ENCODE assay signal across 30 cellular contexts in the genomic region with DNA sequence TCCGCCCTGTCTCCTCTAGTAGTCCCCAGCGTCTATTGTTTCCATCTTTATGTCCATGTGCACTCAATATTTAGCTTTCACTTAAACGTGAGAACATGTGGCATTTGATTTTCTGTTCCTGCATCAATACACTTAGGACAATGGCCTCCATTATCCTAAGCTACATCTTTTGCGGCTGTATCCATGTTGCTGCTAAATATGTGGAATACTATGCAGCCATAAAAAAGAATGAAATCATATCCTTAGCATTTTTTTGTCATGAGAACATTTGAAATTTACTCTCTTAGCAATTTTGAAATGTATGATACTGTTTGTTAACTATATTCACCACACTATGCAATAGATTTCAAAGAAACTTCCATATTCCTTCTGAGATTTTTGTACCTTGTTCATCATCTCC. TPM values are rescaled to one million over a fixed set of nuclear protein-coding genes. Genes with fewer than 3 reads are reported as not detected.
"Had no signal": no experiment of that assay in that cellular context is flagged by ENCODE, and none has a peak within 500 bp of the region (broad histone marks: within the 10 kb centered on the region; RNA-seq: fewer than 3 reads in every experiment).

No MANE protein-coding gene starts in this region.

- H3K27ac Mint-ChIP-seq: brain; effector memory CD8-positive, alpha-beta T cell; stimulated activated naive B cell treated with anti-CD40 and anti-IgM and Interleukin-4, amounts not matched to agents 10 μg/mL and 1 μg/mL and 100 μg/mL, for 72 hours; T-cell had no signal

- H3K27me3 Mint-ChIP-seq: brain; effector memory CD8-positive, alpha-beta T cell; stimulated activated naive B cell treated with anti-CD40 and anti-IgM and Interleukin-4, amounts not matched to agents 10 μg/mL and 1 μg/mL and 100 μg/mL, for 72 hours; T-cell had no signal

- H3K27ac ChIP-seq: adrenal gland, ascending aorta, cardiac muscle cell, gastrocnemius medialis, hepatocyte, parathyroid adenoma, right atrium auricular region, stomach, thyroid gland, upper lobe of left lung, vagina, WERI-Rb-1 had no signal

- H3K79me2 ChIP-seq: hepatocyte, parathyroid adenoma had no signal

- H3K36me3 ChIP-seq: adrenal gland, ascending aorta, cardiac muscle cell, gastrocnemius medialis, right atrium auricular region, stomach, thyroid gland, upper lobe of left lung, vagina, WERI-Rb-1 had no signal

- H3K4me1 Mint-ChIP-seq: brain had no signal

- H2AFZ ChIP-seq: hepatocyte, parathyroid adenoma had no signal

- H3K4me2 ChIP-seq: hepatocyte, smooth muscle cell had no signal

- ATAC-seq: activated CD4-positive, CD25-positive, alpha-beta regulatory T cell treated with anti-CD3 and anti-CD28 coated beads, Interleukin-2, amount 50 U/mL, for 24 hours; effector memory CD8-positive, alpha-beta T cell; gastrocnemius medialis; left cardiac atrium; left ventricle myocardium superior; mucosa of descending colon; stimulated activated naive B cell treated with anti-CD40 and anti-IgM and Interleukin-4, amounts not matched to agents 10 μg/mL and 1 μg/mL and 100 μg/mL, for 72 hours; T-cell had no signal

- H3K27me3 ChIP-seq: adrenal gland, ascending aorta, cardiac muscle cell, gastrocnemius medialis, hepatocyte, right atrium auricular region, stomach, thyroid gland, upper lobe of left lung, vagina had no signal

- H3K36me3 Mint-ChIP-seq: brain; stimulated activated naive B cell treated with anti-CD40 and anti-IgM and Interleukin-4, amounts not matched to agents 10 μg/mL and 1 μg/mL and 100 μg/mL, for 72 hours; T-cell had no signal

- H3K4me3 Mint-ChIP-seq: brain; stimulated activated naive B cell treated with anti-CD40 and anti-IgM and Interleukin-4, amounts not matched to agents 10 μg/mL and 1 μg/mL and 100 μg/mL, for 72 hours had no signal

- DNase-seq: activated naive CD4-positive, alpha-beta T cell; activated T-cell treated with anti-CD3 and anti-CD28 coated beads, Interleukin-2, amount 50 U/mL, for 48 hours; adrenal gland; cortex of kidney; effector memory CD8-positive, alpha-beta T cell; erythroblast; gastrocnemius medialis; left cardiac atrium; left ventricle myocardium superior; mucosa of descending colon; stimulated activated CD4-positive, alpha-beta T cell treated with anti-CD3 and anti-CD28 coated beads, Interleukin-1b, Interleukin-23, amount 100 ng/mL, for 48 hours; stimulated activated naive B cell treated with anti-CD40 and anti-IgM and Interleukin-4, amounts not matched to agents 10 μg/mL and 1 μg/mL and 100 μg/mL, for 72 hours; stomach; T-cell; T1000; thyroid gland; WERI-Rb-1 had no signal

- H3K9me3 Mint-ChIP-seq: effector memory CD8-positive, alpha-beta T cell; stimulated activated naive B cell treated with anti-CD40 and anti-IgM and Interleukin-4, amounts not matched to agents 10 μg/mL and 1 μg/mL and 100 μg/mL, for 72 hours; T-cell had no signal

- H3K4me3 ChIP-seq: adrenal gland, ascending aorta, cardiac muscle cell, gastrocnemius medialis, hepatocyte, mucosa of descending colon, right atrium auricular region, smooth muscle cell, stomach, thyroid gland, upper lobe of left lung, vagina had no signal

- H3K9ac ChIP-seq: parathyroid adenoma had no signal

- H3K4me1 ChIP-seq: adrenal gland, ascending aorta, gastrocnemius medialis, parathyroid adenoma, thyroid gland, vagina had no signal

- H3K9me3 ChIP-seq: adrenal gland, ascending aorta, gastrocnemius medialis, mucosa of descending colon, right atrium auricular region, stomach, thyroid gland, upper lobe of left lung, vagina had no signal

- FAIRE-seq: keratinocyte had no signal

RNA-seq across cellular contexts. Expression of a gene that starts 19.8 kb away (rescaled TPM):
- total RNA-seq: cardiac muscle cell, chondrocyte, myocyte, smooth muscle cell had no signal
- polyA plus RNA-seq: cardiac muscle cell, smooth muscle cell had no signal
